ENCODE assay signal across 20 cellular contexts in genomic region chr16:15547768-15548096, GRCh38.
"Had no signal": no experiment of that assay in that cellular context is flagged by ENCODE, and none has a peak within 500 bp of the region (broad histone marks: within the 10 kb centered on the region; RNA-seq: fewer than 3 reads in every experiment).

No MANE protein-coding gene starts in this region.

- ATAC-seq: effector memory CD8-positive, alpha-beta T cell; gastrocnemius medialis; heart right ventricle; left cardiac atrium; left lung; left ventricle myocardium superior; lower lobe of right lung; naive thymus-derived CD8-positive, alpha-beta T cell had no signal

- FAIRE-seq: endometrium, islet of Langerhans, keratinocyte had no signal

- H3K9me3 ChIP-seq: gastrocnemius medialis, left lung, mucosa of descending colon had no signal

- H3K27ac ChIP-seq: gastrocnemius medialis, heart right ventricle, left lung, lower lobe of right lung had no signal

- H3K4me1 ChIP-seq: left lung, lower lobe of right lung had no signal

- H3K4me3 ChIP-seq: esophagus squamous epithelium, gastrocnemius medialis, heart right ventricle, left lung, lower lobe of right lung, mucosa of descending colon had no signal

- DNase-seq: cortex of kidney; effector CD8-positive, alpha-beta T cell; effector memory CD8-positive, alpha-beta T cell; esophagus squamous epithelium; foreskin melanocyte; gastrocnemius medialis; glutamatergic neuron; heart right ventricle; hippocampal formation; left cardiac atrium; left lung; left ventricle myocardium superior; lower lobe of right lung; mesenchymal stem cell; mucosa of descending colon; naive B cell; naive thymus-derived CD8-positive, alpha-beta T cell had no signal

- H3K27me3 ChIP-seq: esophagus squamous epithelium, gastrocnemius medialis, heart right ventricle, left lung had no signal

- H3K36me3 ChIP-seq: esophagus squamous epithelium, gastrocnemius medialis, heart right ventricle, left lung, lower lobe of right lung had no signal
